In genomic region chr10:114541081-114541833, GRCh38 we compare ENCODE assay signal across 8 cellular contexts.
DNase-seq lines count a peak whose midpoint lies in the region; ATAC-seq and TF ChIP-seq lines count a peak whose summit lies in the region.

No MANE protein-coding gene starts in this region.

- CTCF ChIA-PET in activated CD4-positive, alpha-beta memory T cell treated with anti-CD3 and anti-CD28 coated beads, Interleukin-2, amount 10 ng/mL, durations not matched to agents 7 days and 5 days (lab: Charles Lee), result interaction anchor here (0.7 to 8.8 kb wide), 13 partner anchors 9 to 338 kb away, joined by 3 to 93 read pairs (median 7); partner anchors contain the start of gene FHIP2A

- peaks cover 91% of the 10 kb centered on the region for H3K4me1 Mint-ChIP-seq in activated CD4-positive, alpha-beta memory T cell treated with anti-CD3 and anti-CD28 coated beads, Interleukin-2, amount 10 ng/mL, durations not matched to agents 7 days and 5 days

- H3K27ac Mint-ChIP-seq in activated CD4-positive, alpha-beta memory T cell treated with anti-CD3 and anti-CD28 coated beads, Interleukin-2, amount 10 ng/mL, durations not matched to agents 7 days and 5 days, result peak overlapping the region; percentile 98

- TF ChIP-seq CTCF in HFF-Myc (IDR thresholded peaks at IDR 0.05; ENCODE audit: low read depth, low read length, missing control alignments), result no peak
- no peak for TF ChIP-seq CTCF in epithelial cell of esophagus (IDR thresholded peaks at IDR 0.05; ENCODE audit: insufficient read depth, low read depth, low read length, missing control alignments)

- ATAC-seq in GM21786 (IDR thresholded peaks at IDR 0.05; ENCODE audit: unreplicated experiment), result no peak

- H3K36me3 Mint-ChIP-seq in activated CD4-positive, alpha-beta memory T cell treated with anti-CD3 and anti-CD28 coated beads, Interleukin-2, amount 10 ng/mL, durations not matched to agents 7 days and 5 days (ENCODE audit: low read depth), result peaks cover 4% of the 10 kb centered on the region

- peaks cover 2% of the 10 kb centered on the region for H3K9me3 Mint-ChIP-seq in activated CD4-positive, alpha-beta memory T cell treated with anti-CD3 and anti-CD28 coated beads, Interleukin-2, amount 10 ng/mL, durations not matched to agents 7 days and 5 days

- H3K27me3 Mint-ChIP-seq in activated CD4-positive, alpha-beta memory T cell treated with anti-CD3 and anti-CD28 coated beads, Interleukin-2, amount 10 ng/mL, durations not matched to agents 7 days and 5 days, result no peaks in the 10 kb centered on the region

- DNase-seq in HFF-Myc (ENCODE audit: extremely low read depth, low read depth) (peak; percentile 95), epithelial cell of esophagus (ENCODE audit: low read depth) (peak; percentile 91), COLO829 (ENCODE audit: low spot score) (no peak), SW 1271 (lab: John Stamatoyannopoulos, UW) (no peak), KG1 (lab: John Stamatoyannopoulos, UW) (no peak)
- peak; percentile 83 for DNase-seq in activated CD4-positive, alpha-beta memory T cell treated with anti-CD3 and anti-CD28 coated beads, Interleukin-2, amount 10 ng/mL, durations not matched to agents 7 days and 5 days
- DNase-seq in stimulated activated CD4-positive, alpha-beta T cell treated with anti-CD3 and anti-CD28 coated beads, Interleukin-12 subunit alpha, Interleukin-12 subunit beta, amount 100 ng/mL, for 24 hours (ENCODE audit: low read depth in 2 of 2), result peak; percentile 47 to 54

- peak overlapping the region; percentile 52 for H3K4me3 Mint-ChIP-seq in activated CD4-positive, alpha-beta memory T cell treated with anti-CD3 and anti-CD28 coated beads, Interleukin-2, amount 10 ng/mL, durations not matched to agents 7 days and 5 days

- H3K4me3 ChIP-seq in HFF-Myc (replicated peaks; ENCODE audit: low read depth, low read length), result no peak overlapping the region
- H3K4me3 ChIP-seq in epithelial cell of esophagus (ENCODE audit: low read length), result no peak overlapping the region

- POLR2A ChIA-PET in activated CD4-positive, alpha-beta memory T cell treated with anti-CD3 and anti-CD28 coated beads, Interleukin-2, amount 10 ng/mL, durations not matched to agents 7 days and 5 days (lab: Charles Lee), result interaction anchor here (0.7 to 10.0 kb wide), 13 partner anchors 9 to 860 kb away, joined by 3 to 211 read pairs (median 6); partner anchors contain the start of gene FHIP2A

Comparison
In these comparisons a context has a peak if more than half of its experiments do, and no peak if none do; other contexts are left out.
1. DNase-seq: peak in HFF-Myc (single experiment), activated CD4-positive, alpha-beta memory T cell treated with anti-CD3 and anti-CD28 coated beads, Interleukin-2, amount 10 ng/mL, durations not matched to agents 7 days and 5 days (single experiment), epithelial cell of esophagus (single experiment) and stimulated activated CD4-positive, alpha-beta T cell treated with anti-CD3 and anti-CD28 coated beads, Interleukin-12 subunit alpha, Interleukin-12 subunit beta, amount 100 ng/mL, for 24 hours (2 of 2); none in COLO829 (single experiment), SW 1271 (0 of 2) and KG1 (single experiment).